Comparison of ENCODE assay signal across 1 cellular context in genomic region chr12:46454981-46455380, GRCh38.
TF ChIP-seq lines count a peak whose summit lies in the region.

No MANE protein-coding gene starts in this region.

TF ChIP-seq in K562, 482 proteins besides CTCF, POLR2A, EP300 and RAD21:
- no peak for TF ChIP-seq ZBTB34 (CRISPR knock-in tag; IDR thresholded peaks at IDR 0.05)
- no peak for TF ChIP-seq C11orf30 (IDR thresholded peaks at IDR 0.05; ENCODE audit: low read depth)
- no peak for TF ChIP-seq SNRNP70 (optimal IDR thresholded peaks at IDR 0.05; ENCODE audit: low read depth, low read length)
- TF ChIP-seq HMG20B (CRISPR knock-in tag; IDR thresholded peaks at IDR 0.05) = no peak
- TF ChIP-seq KHSRP (IDR thresholded peaks at IDR 0.05) = no peak
- no peak for TF ChIP-seq FOXP1 (CRISPR knock-in tag; IDR thresholded peaks at IDR 0.05)
- TF ChIP-seq HMG20A (CRISPR knock-in tag; conservative IDR thresholded peaks at IDR 0.05) = no peak
- TF ChIP-seq E2F8 (IDR thresholded peaks at IDR 0.05; ENCODE audit: low read depth, partially characterized antibody) = no peak
- no peak for TF ChIP-seq ZHX1 (conservative IDR thresholded peaks at IDR 0.05; ENCODE audit: low read length)
- no peak for TF ChIP-seq ATF4 (CRISPR knock-in tag; IDR thresholded peaks at IDR 0.05)
- TF ChIP-seq RBFOX2 (IDR thresholded peaks at IDR 0.05; ENCODE audit: low read depth, low read length) = no peak
- TF ChIP-seq HIVEP1 (CRISPR knock-in tag; IDR thresholded peaks at IDR 0.05) = no peak
- TF ChIP-seq ZNF778 (CRISPR knock-in tag; IDR thresholded peaks at IDR 0.05) = no peak
- no peak for TF ChIP-seq TSC22D4 (tag; IDR thresholded peaks at IDR 0.05)
- no peak for TF ChIP-seq YY1 (IDR thresholded peaks at IDR 0.05; ENCODE audit: borderline replicate concordance in 1 of 3, control insufficient read depth in 1 of 3, extremely low read depth in 1 of 3, insufficient read depth in 3 of 3, insufficient read length in 1 of 3, insufficient replicate concordance in 2 of 3, low read depth in 1 of 3, low read length in 2 of 3)
- TF ChIP-seq ZNF407 (IDR thresholded peaks at IDR 0.05; ENCODE audit: low read depth) = no peak
